8 cellular contexts compared by ENCODE assay signal in genomic region chr10:110774069-110775021, GRCh38.
DNase-seq lines count a peak whose midpoint lies in the region; ATAC-seq and TF ChIP-seq lines count a peak whose summit lies in the region.

No MANE protein-coding gene starts in this region.

- no peak overlapping the region for H3K9ac ChIP-seq in skeletal muscle tissue (ENCODE audit: low read depth in 1 of 3, low read length in 3 of 3)

- no peaks in the 10 kb centered on the region for H3K79me2 ChIP-seq in PC-9 (ENCODE audit: low read depth)

- H3K4me1 ChIP-seq in PC-9 (replicated peaks; ENCODE audit: insufficient read depth) (peaks cover 23% of the 10 kb centered on the region), skeletal muscle tissue (ENCODE audit: control insufficient read depth in 3 of 3, insufficient read depth in 3 of 3, low read length in 3 of 3) (peaks cover 13 to 24% (median 21%) of the 10 kb centered on the region in 3 donors)

- no peak overlapping the region for H2AFZ ChIP-seq in PC-9

- H3K9me3 ChIP-seq in PC-9 (ENCODE audit: insufficient read depth, low read depth), result no peaks in the 10 kb centered on the region
- no peaks in the 10 kb centered on the region for H3K9me3 ChIP-seq in skeletal muscle tissue (ENCODE audit: control insufficient read depth in 3 of 3, low read length in 3 of 3)

- H3K27me3 ChIP-seq in PC-9 (ENCODE audit: insufficient read depth, low read depth), result no peaks in the 10 kb centered on the region
- H3K27me3 ChIP-seq in skeletal muscle tissue (ENCODE audit: control insufficient read depth in 3 of 3, insufficient read depth in 3 of 3, low read length in 3 of 3), result no peaks in the 10 kb centered on the region
- no peaks in the 10 kb centered on the region for H3K27me3 ChIP-seq in H7 (ENCODE audit: control insufficient read depth, insufficient read depth, low read length)

- H3K9me2 ChIP-seq in PC-9 (ENCODE audit: insufficient read depth), result no peaks in the 10 kb centered on the region

- H3F3A ChIP-seq in PC-9 (ENCODE audit: insufficient read depth, low read depth), result peaks cover 20% of the 10 kb centered on the region

- no peak overlapping the region for H3K4me3 ChIP-seq in PC-9
- no peak overlapping the region for H3K4me3 ChIP-seq in skeletal muscle tissue (ENCODE audit: low read length in 3 of 3)
- no peak overlapping the region for H3K4me3 ChIP-seq in H7 (ENCODE audit: insufficient read depth, low read depth, low read length)

- H3K4me2 ChIP-seq in PC-9, result peak overlapping the region; percentile 48

- H3K36me3 ChIP-seq in PC-9 (ENCODE audit: low read depth) (no peaks in the 10 kb centered on the region), skeletal muscle tissue (ENCODE audit: control insufficient read depth in 3 of 3, insufficient read depth in 3 of 3, low read length in 3 of 3) (no peaks in the 10 kb centered on the region), H7 (replicated peaks; ENCODE audit: control insufficient read depth, insufficient read depth, low read length) (no peaks in the 10 kb centered on the region)

- intact Hi-C loops in PC-9 (cut with micrococcal nuclease; ENCODE audit: unreplicated experiment), result no loop called here

- no peak for TF ChIP-seq CTCF in PC-9 (conservative IDR thresholded peaks at IDR 0.05)

- no peaks in the 10 kb centered on the region for H4K20me1 ChIP-seq in PC-9 (ENCODE audit: insufficient read depth)

- CTCF ChIA-PET in PC-9 (lab: Charles Lee), result interaction anchor here (0.8 kb wide), 1 partner anchor 102 kb away, joined by 3 read pairs; no protein-coding TSS in a partner anchor

- peak; percentile 30 to 79 for DNase-seq in PC-9
- peak; percentile 22 for DNase-seq in dedifferentiated amniotic fluid mesenchymal stem cell (ENCODE audit: extremely low spot score)
- DNase-seq in NCI-H774 (lab: John Stamatoyannopoulos, UW), result no peak
- no peak for DNase-seq in NCI-H2196 treated with DMSO at 0.1 percent for 48 hours (lab: John Stamatoyannopoulos, UW; ENCODE audit: unreplicated experiment)
- DNase-seq in H7, result no peak

- POLR2A ChIA-PET in PC-9 (lab: Charles Lee; ENCODE audit: unreplicated experiment), result interaction anchor here (0.5 to 0.6 kb wide), 2 partner anchors 29 to 182 kb away, joined by 3 to 4 read pairs; no protein-coding TSS in a partner anchor

- TSS peak; percentile 72 for BruUV-seq in PC-9 (replicated peaks; lab: Mats Ljungman, UMichigan)

- H3K27ac ChIP-seq in PC-9 (peak overlapping the region; percentile 79), skeletal muscle tissue (ENCODE audit: low read depth, low read length) (peak overlapping the region; percentile 45)

- ATAC-seq in GM18868 (IDR thresholded peaks at IDR 0.05; ENCODE audit: unreplicated experiment), result peak; percentile 93
- peak; percentile 96 for ATAC-seq in HG02870 (IDR thresholded peaks at IDR 0.05; ENCODE audit: unreplicated experiment)

Comparison
In these comparisons a context has a peak if more than half of its experiments do, and no peak if none do; other contexts are left out.
1. DNase-seq: peak in PC-9 (2 of 2) and dedifferentiated amniotic fluid mesenchymal stem cell (single experiment); none in NCI-H774 (single experiment), NCI-H2196 treated with DMSO at 0.1 percent for 48 hours (single experiment) and H7 (single experiment).